In genomic region chr2:66862871-66863650, GRCh38 we compare ENCODE assay signal across 15 cellular contexts.
DNase-seq lines count a peak whose midpoint lies in the region; FAIRE-seq and TF ChIP-seq lines count a peak whose summit lies in the region.
"Had no signal": no experiment of that assay in that cellular context is flagged by ENCODE, and none has a peak within 500 bp of the region (broad histone marks: within the 10 kb centered on the region; RNA-seq: fewer than 3 reads in every experiment).

No MANE protein-coding gene starts in this region.

- H3K79me2 ChIP-seq in astrocyte (ENCODE audit: insufficient read depth, low read length) (no peaks in the 10 kb centered on the region), keratinocyte (ENCODE audit: control insufficient read depth, insufficient read depth, low read length) (no peaks in the 10 kb centered on the region)

- H3K4me3 Mint-ChIP-seq in HFFc6 (peak overlapping the region; percentile 78), astrocyte (ENCODE audit: unreplicated experiment) (no peak overlapping the region)
- H3K4me3 Mint-ChIP-seq: natural killer cell had no signal

- H3K4me2 ChIP-seq in astrocyte (ENCODE audit: low read length) (peak overlapping the region; percentile 58), keratinocyte (ENCODE audit: control insufficient read depth, extremely low read depth, insufficient read depth, low read depth, low read length) (peak overlapping the region; percentile 81)

- dilution Hi-C loops in keratinocyte (cut with MboI; ENCODE audit: extremely low pct_ligation_motif_present, low sequenced_read_pairs), result no loop called here

- no peak overlapping the region for H3K4me3 ChIP-seq in astrocyte (ENCODE audit: insufficient read depth, low read depth, low read length)
- H3K4me3 ChIP-seq in keratinocyte (ENCODE audit: control insufficient read depth in 2 of 3, extremely low read depth in 1 of 3, insufficient read depth in 2 of 3, low read depth in 1 of 3, low read length in 3 of 3), result peak overlapping the region in 2 of 3 experiments; percentile 24 to 56
- H3K4me3 ChIP-seq in stomach, result no peak overlapping the region
- H3K4me3 ChIP-seq: body of pancreas, SJCRH30 had no signal

- CTCF ChIA-PET in GM10248 (lab: Yijun Ruan, JAX), result interaction anchor here (1.1 kb wide), 1 partner anchor 53 kb away, joined by 3 read pairs; no protein-coding TSS in a partner anchor

- intact Hi-C loops in stomach (cut with DNase I; ENCODE audit: low total_unique reads), result no loop called here

- DNase-seq in HFFc6 (peak; percentile 73), astrocyte (ENCODE audit: low read depth) (peak; percentile 72), keratinocyte (ENCODE audit: low read depth, low spot score) (peak; percentile 50), stomach (no peak), NCI-H524 treated with DMSO at 0.1 percent for 48 hours (lab: John Stamatoyannopoulos, UW) (no peak), GM10248 (ENCODE audit: extremely low spot score) (no peak), NCI-H2196 treated with DMSO at 0.1 percent for 48 hours (lab: John Stamatoyannopoulos, UW; ENCODE audit: unreplicated experiment) (no peak)
- DNase-seq in activated CD8-positive, alpha-beta memory T cell treated with anti-CD3 and anti-CD28 coated beads, Interleukin-2, amount 50 U/mL, for 48 hours, result no peak
- DNase-seq: activated T-cell treated with anti-CD3 and anti-CD28 coated beads, Interleukin-2, amount 50 U/mL, for 1 hour; body of pancreas; natural killer cell; NCI-H187 treated with DMSO at 0.1 percent for 48 hours; SJCRH30 had no signal

- H2AFZ ChIP-seq in astrocyte (ENCODE audit: low read depth, low read length), result no peak overlapping the region
- peak overlapping the region; percentile 71 for H2AFZ ChIP-seq in keratinocyte (ENCODE audit: control insufficient read depth, low read length)

- H3K9me3 ChIP-seq in astrocyte (ENCODE audit: insufficient read depth, low read depth, low read length) (no peaks in the 10 kb centered on the region), keratinocyte (ENCODE audit: control insufficient read depth, low read depth, low read length) (no peaks in the 10 kb centered on the region), stomach (no peaks in the 10 kb centered on the region)
- H3K9me3 ChIP-seq: body of pancreas, SJCRH30 had no signal

- H3K9ac ChIP-seq in astrocyte (ENCODE audit: low read length) (peak overlapping the region; percentile 44), keratinocyte (ENCODE audit: control insufficient read depth, extremely low read depth, insufficient read depth, low read length) (peak overlapping the region; percentile 12)

- no peak for TF ChIP-seq CTCF in HFFc6 (IDR thresholded peaks at IDR 0.05)
- no peak for TF ChIP-seq CTCF in astrocyte (IDR thresholded peaks at IDR 0.05; ENCODE audit: insufficient read depth, low read depth, low read length)
- no peak for TF ChIP-seq CTCF in keratinocyte (optimal IDR thresholded peaks at IDR 0.05 in 1 of 3, IDR thresholded peaks at IDR 0.05 in 1 of 3, conservative IDR thresholded peaks at IDR 0.05 in 1 of 3; ENCODE audit: extremely low read depth in 1 of 3, insufficient read depth in 2 of 3, low read length in 3 of 3)
- TF ChIP-seq CTCF in stomach (IDR thresholded peaks at IDR 0.05), result no peak
- no peak for TF ChIP-seq CTCF in GM10248 (IDR thresholded peaks at IDR 0.05; ENCODE audit: control extremely low read depth, extremely low read depth, low read depth, missing control alignments)

- H3K27ac ChIP-seq in astrocyte (ENCODE audit: low read depth, low read length) (peak overlapping the region; percentile 63), keratinocyte (ENCODE audit: control insufficient read depth, insufficient read depth, low read length) (peak overlapping the region; percentile 56), stomach (peak overlapping the region in 4 of 5 donors; percentile 9 to 71 (median 52))
- H3K27ac ChIP-seq: body of pancreas, C4-2B, SJCRH30 had no signal

- no peak for TF ChIP-seq POLR2A in stomach (IDR thresholded peaks at IDR 0.05)

- H3K27me3 ChIP-seq in astrocyte (ENCODE audit: insufficient read depth, low read length), result no peaks in the 10 kb centered on the region
- H3K27me3 ChIP-seq in keratinocyte (ENCODE audit: control insufficient read depth, extremely low read depth, insufficient read depth, low read length), result no peaks in the 10 kb centered on the region
- H3K27me3 ChIP-seq in stomach, result no peaks in the 10 kb centered on the region
- H3K27me3 ChIP-seq: body of pancreas had no signal

- H3K36me3 Mint-ChIP-seq in HFFc6 (ENCODE audit: low read depth), result peaks cover under 1% of the 10 kb centered on the region; the same call in 1 of the 2 replicates
- H3K36me3 Mint-ChIP-seq in astrocyte (ENCODE audit: low read depth, unreplicated experiment), result no peaks in the 10 kb centered on the region
- H3K36me3 Mint-ChIP-seq: natural killer cell had no signal

- H3K9me3 Mint-ChIP-seq in HFFc6 (no peaks in the 10 kb centered on the region), astrocyte (ENCODE audit: unreplicated experiment) (no peaks in the 10 kb centered on the region)

- H3K4me1 Mint-ChIP-seq in HFFc6 (ENCODE audit: low read depth) (peaks cover 91% of the 10 kb centered on the region), astrocyte (ENCODE audit: low read depth, unreplicated experiment) (peaks cover 43% of the 10 kb centered on the region)
- H3K4me1 Mint-ChIP-seq: natural killer cell had no signal

- no peaks in the 10 kb centered on the region for H3K36me3 ChIP-seq in astrocyte (ENCODE audit: insufficient read depth, low read length)
- H3K36me3 ChIP-seq in keratinocyte (ENCODE audit: control insufficient read depth in 2 of 2, extremely low read depth in 1 of 2, insufficient read depth in 2 of 2, low read length in 2 of 2), result no peaks in the 10 kb centered on the region
- H3K36me3 ChIP-seq in stomach, result no peaks in the 10 kb centered on the region
- H3K36me3 ChIP-seq: SJCRH30 had no signal

- TF ChIP-seq EP300 in stomach (IDR thresholded peaks at IDR 0.05), result no peak

- no peaks in the 10 kb centered on the region for H3K9me1 ChIP-seq in keratinocyte (ENCODE audit: control insufficient read depth, extremely low read depth, insufficient read depth, low read length)

- H3K4me1 ChIP-seq in astrocyte (ENCODE audit: insufficient read depth, low read length) (peaks cover 25% of the 10 kb centered on the region), keratinocyte (ENCODE audit: control insufficient read depth, extremely low read depth, insufficient read depth, low read length) (peaks cover 15% of the 10 kb centered on the region), stomach (no peaks in the 10 kb centered on the region)
- H3K4me1 ChIP-seq: body of pancreas, SJCRH30 had no signal

- FAIRE-seq in astrocyte (lab: Jason Lieb, UNC), result peak; percentile 86
- peak; percentile 91 for FAIRE-seq in keratinocyte (lab: Jason Lieb, UNC)
- FAIRE-seq: G401.6 had no signal

- POLR2A ChIA-PET in GM10248 (lab: Yijun Ruan, JAX), result no interaction called here

- H3K27me3 Mint-ChIP-seq in HFFc6 (ENCODE audit: insufficient read depth) (peaks cover 3% of the 10 kb centered on the region; the same call in 1 of the 2 replicates), astrocyte (ENCODE audit: low read depth, unreplicated experiment) (no peaks in the 10 kb centered on the region)

- H3K27ac Mint-ChIP-seq in HFFc6, result peak overlapping the region; percentile 88
- H3K27ac Mint-ChIP-seq in astrocyte (ENCODE audit: unreplicated experiment), result peak overlapping the region; percentile 86
- H3K27ac Mint-ChIP-seq: natural killer cell had no signal

- no peaks in the 10 kb centered on the region for H4K20me1 ChIP-seq in astrocyte (ENCODE audit: insufficient read depth, low read length)
- H4K20me1 ChIP-seq in keratinocyte (ENCODE audit: control insufficient read depth, extremely low read depth, insufficient read depth, low read length), result no peaks in the 10 kb centered on the region

- WGBS in stomach, 5 donors, result 65 to 80% (median 71%) methylated on average over 6 of the region's 6 CpGs

Comparison
In these comparisons a context has a peak if more than half of its experiments do, and no peak if none do; other contexts are left out.
1. DNase-seq: peak in HFFc6 (single experiment), astrocyte (single experiment) and keratinocyte (single experiment); none in stomach (single experiment), NCI-H524 treated with DMSO at 0.1 percent for 48 hours (single experiment), activated CD8-positive, alpha-beta memory T cell treated with anti-CD3 and anti-CD28 coated beads, Interleukin-2, amount 50 U/mL, for 48 hours (single experiment), GM10248 (single experiment) and NCI-H2196 treated with DMSO at 0.1 percent for 48 hours (single experiment).
2. H3K4me3 ChIP-seq: peak in keratinocyte (2 of 3); none in astrocyte (single experiment) and stomach (0 of 4).
3. Peak in every context shown above with its lines, with median percentiles within 50 percentile points of each other: H3K27ac ChIP-seq.